8 cellular contexts compared by ENCODE assay signal in the genomic region with DNA sequence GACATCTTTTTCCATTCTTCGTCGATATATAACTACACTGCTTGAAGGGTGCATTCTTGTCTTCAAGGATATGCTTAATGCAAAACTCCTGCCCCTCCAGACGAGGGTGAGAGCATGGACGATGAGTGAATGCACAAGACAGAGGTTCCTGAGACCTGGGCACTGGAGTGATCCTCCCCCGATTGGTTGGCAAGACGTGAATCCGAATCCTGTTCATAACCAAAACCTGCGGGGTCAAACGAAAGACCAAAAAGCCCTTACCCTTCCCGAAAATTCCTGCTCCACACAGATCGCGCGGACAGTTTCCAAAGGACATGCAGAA. TPM values are rescaled to one million over a fixed set of nuclear protein-coding genes. Genes with fewer than 3 reads are reported as not detected.
DNase-seq lines count a peak whose midpoint lies in the region; ATAC-seq lines count a peak whose summit lies in the region.

No MANE protein-coding gene starts in this region.

- H3K27ac Mint-ChIP-seq in activated CD4-positive, alpha-beta T cell treated with anti-CD3 and anti-CD28 coated beads for 36 hours = peak overlapping the region; percentile 91
- peak overlapping the region; percentile 86 to 90 for H3K27ac Mint-ChIP-seq in natural killer cell treated with Interleukin-12 subunit alpha and Interleukin-12 subunit beta and Interleukin-15 and Interleukin-18, amount 100 ng/mL, for 72 hours

- no peak for DNase-seq in activated CD4-positive, alpha-beta T cell treated with anti-CD3 and anti-CD28 coated beads for 36 hours
- DNase-seq in activated CD4-positive, alpha-beta T cell treated with anti-CD3 and anti-CD28 coated beads, Interleukin-2, amount 50 U/mL, for 1 hour = no peak
- DNase-seq in SJCRH30 = no peak
- DNase-seq in natural killer cell treated with Interleukin-12 subunit alpha and Interleukin-12 subunit beta and Interleukin-15 and Interleukin-18, amount 100 ng/mL, for 72 hours (ENCODE audit: low spot score) = no peak
- DNase-seq in COLO668 (lab: John Stamatoyannopoulos, UW; ENCODE audit: unreplicated experiment) = no peak

- H3K36me3 ChIP-seq in SJCRH30 (peaks cover 43% of the 10 kb centered on the region), esophagus (ENCODE audit: control insufficient read depth in 2 of 2, insufficient read depth in 2 of 2, low read length in 1 of 2) (peaks cover 0 to 5% of the 10 kb centered on the region in 2 donors)

- POLR2A ChIA-PET in activated CD4-positive, alpha-beta T cell treated with anti-CD3 and anti-CD28 coated beads for 36 hours (lab: Charles Lee) = interaction anchor here (1.0 to 1.5 kb wide), 3 partner anchors 10 to 62 kb away, joined by 3 to 4 read pairs (median 4); no protein-coding TSS in a partner anchor

- CTCF ChIA-PET in activated CD4-positive, alpha-beta T cell treated with anti-CD3 and anti-CD28 coated beads for 36 hours (lab: Charles Lee) = no interaction called here

- peaks cover 46% of the 10 kb centered on the region for H3K36me3 Mint-ChIP-seq in activated CD4-positive, alpha-beta T cell treated with anti-CD3 and anti-CD28 coated beads for 36 hours (ENCODE audit: low read depth)
- peaks cover 13% of the 10 kb centered on the region for H3K36me3 Mint-ChIP-seq in natural killer cell treated with Interleukin-12 subunit alpha and Interleukin-12 subunit beta and Interleukin-15 and Interleukin-18, amount 100 ng/mL, for 72 hours

- H3K4me1 Mint-ChIP-seq in activated CD4-positive, alpha-beta T cell treated with anti-CD3 and anti-CD28 coated beads for 36 hours = peaks cover 45% of the 10 kb centered on the region
- peaks cover 34 to 40% of the 10 kb centered on the region in 2 donors for H3K4me1 Mint-ChIP-seq in natural killer cell treated with Interleukin-12 subunit alpha and Interleukin-12 subunit beta and Interleukin-15 and Interleukin-18, amount 100 ng/mL, for 72 hours (ENCODE audit: low read depth in 2 of 2)

- no peaks in the 10 kb centered on the region for H3K9me3 Mint-ChIP-seq in activated CD4-positive, alpha-beta T cell treated with anti-CD3 and anti-CD28 coated beads for 36 hours (ENCODE audit: low read depth)
- H3K9me3 Mint-ChIP-seq in natural killer cell treated with Interleukin-12 subunit alpha and Interleukin-12 subunit beta and Interleukin-15 and Interleukin-18, amount 100 ng/mL, for 72 hours = no peaks in the 10 kb centered on the region

- H3K27me3 Mint-ChIP-seq in activated CD4-positive, alpha-beta T cell treated with anti-CD3 and anti-CD28 coated beads for 36 hours = no peaks in the 10 kb centered on the region
- no peaks in the 10 kb centered on the region for H3K27me3 Mint-ChIP-seq in natural killer cell treated with Interleukin-12 subunit alpha and Interleukin-12 subunit beta and Interleukin-15 and Interleukin-18, amount 100 ng/mL, for 72 hours

- 0 to 1% methylated on average over 13 of the region's 13 CpGs for WGBS in esophagus, 2 donors

- H3K4me3 ChIP-seq in SJCRH30 (peak overlapping the region; percentile 92), esophagus (ENCODE audit: low read depth in 1 of 2, low read length in 2 of 2) (peak overlapping the region; percentile 80 to 88)

- H3K9me3 ChIP-seq in SJCRH30 (replicated peaks) (no peaks in the 10 kb centered on the region), esophagus (ENCODE audit: control insufficient read depth in 2 of 2, insufficient read depth in 1 of 2, low read depth in 1 of 2, low read length in 1 of 2) (no peaks in the 10 kb centered on the region)

- peak overlapping the region; percentile 87 for H3K4me3 Mint-ChIP-seq in activated CD4-positive, alpha-beta T cell treated with anti-CD3 and anti-CD28 coated beads for 36 hours
- H3K4me3 Mint-ChIP-seq in natural killer cell treated with Interleukin-12 subunit alpha and Interleukin-12 subunit beta and Interleukin-15 and Interleukin-18, amount 100 ng/mL, for 72 hours = peak overlapping the region; percentile 81

- H3K4me1 ChIP-seq in SJCRH30 (peaks cover 5% of the 10 kb centered on the region), esophagus (ENCODE audit: control insufficient read depth in 2 of 2, insufficient read depth in 2 of 2, low read length in 1 of 2) (peaks cover 2 to 5% of the 10 kb centered on the region in 2 donors)

- peak overlapping the region; percentile 89 for H3K27ac ChIP-seq in SJCRH30
- peak overlapping the region; percentile 91 to 95 for H3K27ac ChIP-seq in esophagus (ENCODE audit: low read depth in 2 of 2, low read length in 1 of 2)

- H3K27me3 ChIP-seq in SJCRH30 (no peaks in the 10 kb centered on the region), esophagus (ENCODE audit: control insufficient read depth in 1 of 2, insufficient read depth in 2 of 2, low read length in 2 of 2) (no peaks in the 10 kb centered on the region)

- no peak for ATAC-seq in activated CD4-positive, alpha-beta T cell treated with anti-CD3 and anti-CD28 coated beads for 36 hours
- no peak for ATAC-seq in natural killer cell treated with Interleukin-12 subunit alpha and Interleukin-12 subunit beta and Interleukin-15 and Interleukin-18, amount 100 ng/mL, for 72 hours
- ATAC-seq in GM18517 (IDR thresholded peaks at IDR 0.05; ENCODE audit: unreplicated experiment) = no peak
- no peak for ATAC-seq in GM21360 (IDR thresholded peaks at IDR 0.05; ENCODE audit: unreplicated experiment)

- intact Hi-C loops in activated CD4-positive, alpha-beta T cell treated with anti-CD3 and anti-CD28 coated beads for 36 hours (cut with DNase I, micrococcal nuclease) = loop anchor here in 1 of 2 experiments (5.0 to 10.0 kb wide), 3 partner anchors 116 to 877 kb away; a partner anchor contains a TSS

RNA-seq across cellular contexts. Expression of a gene that starts 0.7 kb away (rescaled TPM):
- total RNA-seq in activated CD4-positive, alpha-beta T cell treated with anti-CD3 and anti-CD28 coated beads for 36 hours = 10 to 100 TPM; 44.0 to 59.8 TPM
- total RNA-seq in SJCRH30 (2014; rRNA removed; shearing (Covaris generic)) = 63.9 and 69.3 TPM in 2 replicates
- 10 to 100 TPM; 19.1 to 21.5 TPM for polyA plus RNA-seq in esophagus
- total RNA-seq in natural killer cell treated with Interleukin-12 subunit alpha and Interleukin-12 subunit beta and Interleukin-15 and Interleukin-18, amount 100 ng/mL, for 72 hours = 10 to 100 TPM; 42.5 to 77.9 TPM

RNA-seq across cellular contexts. Expression of a gene that starts 35.1 kb away (rescaled TPM):
- 10 to 100 TPM; 82.2 to 85.1 TPM for total RNA-seq in activated CD4-positive, alpha-beta T cell treated with anti-CD3 and anti-CD28 coated beads for 36 hours
- 63.6 and 70.1 TPM in 2 replicates for total RNA-seq in SJCRH30 (2014; rRNA removed; shearing (Covaris generic))
- polyA plus RNA-seq in esophagus = 1 to 10 TPM; 3.2 to 3.6 TPM
- total RNA-seq in natural killer cell treated with Interleukin-12 subunit alpha and Interleukin-12 subunit beta and Interleukin-15 and Interleukin-18, amount 100 ng/mL, for 72 hours = 10 to 100 TPM; 53.4 to 64.0 TPM
